Comparison of ENCODE assay signal across 14 cellular contexts in genomic region chr16:73202176-73202729, GRCh38.
A peak's percentile ranks its signal among the peaks of the same experiment; 100 is the strongest.
DNase-seq lines count a peak whose midpoint lies in the region; FAIRE-seq and TF ChIP-seq lines count a peak whose summit lies in the region.
"Had no signal": no experiment of that assay in that cellular context is flagged by ENCODE, and none has a peak within 500 bp of the region (broad histone marks: within the 10 kb centered on the region; RNA-seq: fewer than 3 reads in every experiment).

No MANE protein-coding gene starts in this region.

- H3K36me3 ChIP-seq in colonic mucosa = no peaks in the 10 kb centered on the region
- H3K36me3 ChIP-seq: uterus had no signal

- no peaks in the 10 kb centered on the region for H3K36me3 Mint-ChIP-seq in activated CD4-positive, alpha-beta T cell treated with anti-CD3 and anti-CD28 coated beads, Interleukin-2, amount 10 ng/mL, durations not matched to agents 24 days and 14 days (ENCODE audit: low read depth)

- DNase-seq in AG10803 (ENCODE audit: low read depth) = peak; percentile 100
- peak; percentile 35 for DNase-seq in M059J (ENCODE audit: low read depth)
- peak; percentile 85 for DNase-seq in colonic mucosa
- peak; percentile 86 for DNase-seq in myocyte (ENCODE audit: low read depth)
- DNase-seq in effector CD4-positive, alpha-beta T cell = no peak
- DNase-seq in activated CD4-positive, alpha-beta T cell treated with anti-CD3 and anti-CD28 coated beads, Interleukin-2, amount 10 ng/mL, durations not matched to agents 24 days and 14 days = no peak
- no peak for DNase-seq in GM19239 (ENCODE audit: insufficient read length, low spot score)
- no peak for DNase-seq in stimulated activated CD4-positive, alpha-beta T cell treated with anti-CD3 and anti-CD28 coated beads, Interleukin-12 subunit alpha, Interleukin-12 subunit beta, amount 100 ng/mL, for 4 hours
- DNase-seq: activated naive CD8-positive, alpha-beta T cell treated with anti-CD3 and anti-CD28 coated beads, Interleukin-2, amount 50 U/mL, for 24 hours; endodermal cell; GOT3; NCI-H2107 had no signal

- TF ChIP-seq CTCF in AG10803 (conservative IDR thresholded peaks at IDR 0.05; ENCODE audit: low read length) (no peak), colonic mucosa (IDR thresholded peaks at IDR 0.05) (no peak)

- no peaks in the 10 kb centered on the region for H3K27me3 ChIP-seq in colonic mucosa
- H3K27me3 ChIP-seq: uterus had no signal

- intact Hi-C loops in colonic mucosa (cut with DNase I) = no loop called here
- intact Hi-C loops in activated CD4-positive, alpha-beta T cell treated with anti-CD3 and anti-CD28 coated beads, Interleukin-2, amount 10 ng/mL, durations not matched to agents 24 days and 14 days (cut with micrococcal nuclease) = no loop called here

- H3K27ac Mint-ChIP-seq in activated CD4-positive, alpha-beta T cell treated with anti-CD3 and anti-CD28 coated beads, Interleukin-2, amount 10 ng/mL, durations not matched to agents 24 days and 14 days = no peak overlapping the region
- H3K27ac Mint-ChIP-seq: activated naive CD8-positive, alpha-beta T cell treated with anti-CD3 and anti-CD28 coated beads, Interleukin-2, amount 50 U/mL, for 24 hours; endodermal cell had no signal

- peaks cover 6% of the 10 kb centered on the region for H3K4me1 ChIP-seq in colonic mucosa
- H3K4me1 ChIP-seq: uterus had no signal

- H3K27ac ChIP-seq in colonic mucosa = no peak overlapping the region
- H3K27ac ChIP-seq: uterus had no signal

- no peak for FAIRE-seq in GM19239 (lab: Jason Lieb, UNC)
- FAIRE-seq: K562 had no signal

- H3K4me1 Mint-ChIP-seq in activated CD4-positive, alpha-beta T cell treated with anti-CD3 and anti-CD28 coated beads, Interleukin-2, amount 10 ng/mL, durations not matched to agents 24 days and 14 days = no peaks in the 10 kb centered on the region
- H3K4me1 Mint-ChIP-seq: activated naive CD8-positive, alpha-beta T cell treated with anti-CD3 and anti-CD28 coated beads, Interleukin-2, amount 50 U/mL, for 24 hours; endodermal cell had no signal

- no peaks in the 10 kb centered on the region for H3K9me3 ChIP-seq in colonic mucosa
- H3K9me3 ChIP-seq: uterus had no signal

- no peak overlapping the region for H3K9ac ChIP-seq in colonic mucosa (ENCODE audit: low read depth in 2 of 2, low read length in 2 of 2)

- H3K4me3 Mint-ChIP-seq in activated CD4-positive, alpha-beta T cell treated with anti-CD3 and anti-CD28 coated beads, Interleukin-2, amount 10 ng/mL, durations not matched to agents 24 days and 14 days = no peak overlapping the region
- H3K4me3 Mint-ChIP-seq: activated naive CD8-positive, alpha-beta T cell treated with anti-CD3 and anti-CD28 coated beads, Interleukin-2, amount 50 U/mL, for 24 hours; endodermal cell had no signal

- no peaks in the 10 kb centered on the region for H3K9me3 Mint-ChIP-seq in activated CD4-positive, alpha-beta T cell treated with anti-CD3 and anti-CD28 coated beads, Interleukin-2, amount 10 ng/mL, durations not matched to agents 24 days and 14 days
- H3K9me3 Mint-ChIP-seq: activated naive CD8-positive, alpha-beta T cell treated with anti-CD3 and anti-CD28 coated beads, Interleukin-2, amount 50 U/mL, for 24 hours had no signal

- H3K4me3 ChIP-seq in AG10803 (ENCODE audit: low read length) (no peak overlapping the region), colonic mucosa (no peak overlapping the region)
- H3K4me3 ChIP-seq: K562, uterus had no signal

- peaks cover 3% of the 10 kb centered on the region for H3K27me3 Mint-ChIP-seq in activated CD4-positive, alpha-beta T cell treated with anti-CD3 and anti-CD28 coated beads, Interleukin-2, amount 10 ng/mL, durations not matched to agents 24 days and 14 days
- H3K27me3 Mint-ChIP-seq: activated naive CD8-positive, alpha-beta T cell treated with anti-CD3 and anti-CD28 coated beads, Interleukin-2, amount 50 U/mL, for 24 hours had no signal

Comparison
In these comparisons a context has a peak if more than half of its experiments do, and no peak if none do; other contexts are left out.
1. DNase-seq: peak in AG10803 (single experiment), M059J (single experiment), colonic mucosa (single experiment) and myocyte (single experiment); none in effector CD4-positive, alpha-beta T cell (single experiment), activated CD4-positive, alpha-beta T cell treated with anti-CD3 and anti-CD28 coated beads, Interleukin-2, amount 10 ng/mL, durations not matched to agents 24 days and 14 days (single experiment), GM19239 (single experiment) and stimulated activated CD4-positive, alpha-beta T cell treated with anti-CD3 and anti-CD28 coated beads, Interleukin-12 subunit alpha, Interleukin-12 subunit beta, amount 100 ng/mL, for 4 hours (single experiment).